In the genomic region with DNA sequence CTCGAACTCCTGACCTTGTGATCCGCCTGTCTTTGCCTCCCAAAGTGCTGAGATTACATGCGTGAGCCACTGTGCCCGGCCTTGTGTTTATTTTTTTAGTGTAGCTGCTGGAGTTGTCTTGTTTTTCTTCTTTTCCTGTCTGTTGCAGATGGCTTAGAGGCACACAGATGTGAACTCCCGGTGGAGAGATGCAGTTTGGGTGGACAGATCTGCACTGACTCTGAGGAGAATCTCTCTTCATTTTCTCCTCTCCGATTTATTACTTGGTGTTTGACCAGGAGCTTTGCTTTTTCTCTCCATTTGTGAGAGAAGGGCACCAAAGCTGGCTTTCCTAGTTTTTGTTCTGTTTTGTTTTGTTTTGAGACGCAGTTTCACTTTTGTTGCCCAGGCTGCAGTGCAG, we compare ENCODE assay signal across 19 cellular contexts.
"Had no signal": no experiment of that assay in that cellular context is flagged by ENCODE, and none has a peak within 500 bp of the region (broad histone marks: within the 10 kb centered on the region; RNA-seq: fewer than 3 reads in every experiment).

No MANE protein-coding gene starts in this region.

- H3K4me3 Mint-ChIP-seq: activated CD4-positive, alpha-beta T cell treated with anti-CD3 and anti-CD28 coated beads, Interleukin-2, amount 10 ng/mL, durations not matched to agents 7 days and 5 days; brain; endodermal cell; mesothelial cell of epicardium; stimulated activated memory B cell treated with anti-CD40 and anti-IgM and Interleukin-4, amounts not matched to agents 10 μg/mL and 1 μg/mL and 100 μg/mL, for 72 hours had no signal

- H3K4me1 Mint-ChIP-seq: activated CD4-positive, alpha-beta T cell treated with anti-CD3 and anti-CD28 coated beads, Interleukin-2, amount 10 ng/mL, durations not matched to agents 7 days and 5 days; mesothelial cell of epicardium; stimulated activated memory B cell treated with anti-CD40 and anti-IgM and Interleukin-4, amounts not matched to agents 10 μg/mL and 1 μg/mL and 100 μg/mL, for 72 hours had no signal

- ATAC-seq: esophagus mucosa; gastroesophageal sphincter; stimulated activated memory B cell treated with anti-CD40 and anti-IgM and Interleukin-4, amounts not matched to agents 10 μg/mL and 1 μg/mL and 100 μg/mL, for 72 hours had no signal

- H3K27ac Mint-ChIP-seq: activated CD4-positive, alpha-beta T cell treated with anti-CD3 and anti-CD28 coated beads, Interleukin-2, amount 10 ng/mL, durations not matched to agents 7 days and 5 days; activated T-helper 2 cell treated with anti-CD3 and anti-CD28 coated beads, Interferon-gamma antibody, Interleukin-2, Interleukin-4, amounts not matched to agents 10 μg/mL and 5 μg/mL and 100 μg/mL, durations not matched to agents 14 hours and 24 hours and 36 hours; endodermal cell; mesothelial cell of epicardium; stimulated activated memory B cell treated with anti-CD40 and anti-IgM and Interleukin-4, amounts not matched to agents 10 μg/mL and 1 μg/mL and 100 μg/mL, for 72 hours had no signal

- H3K9me3 Mint-ChIP-seq: activated CD4-positive, alpha-beta T cell treated with anti-CD3 and anti-CD28 coated beads, Interleukin-2, amount 10 ng/mL, durations not matched to agents 7 days and 5 days; activated T-helper 2 cell treated with anti-CD3 and anti-CD28 coated beads, Interferon-gamma antibody, Interleukin-2, Interleukin-4, amounts not matched to agents 10 μg/mL and 5 μg/mL and 100 μg/mL, durations not matched to agents 14 hours and 24 hours and 36 hours; brain; endodermal cell; mesothelial cell of epicardium; stimulated activated memory B cell treated with anti-CD40 and anti-IgM and Interleukin-4, amounts not matched to agents 10 μg/mL and 1 μg/mL and 100 μg/mL, for 72 hours had no signal

- H3K4me1 ChIP-seq: transverse colon had no signal

- H3K9me3 ChIP-seq: adrenal gland, gastroesophageal sphincter, right atrium auricular region, transverse colon had no signal

- H3K27me3 ChIP-seq: adrenal gland, gastroesophageal sphincter, right atrium auricular region, transverse colon had no signal

- DNase-seq: activated CD4-positive, alpha-beta T cell treated with anti-CD3 and anti-CD28 coated beads, Interleukin-2, amount 10 ng/mL, durations not matched to agents 7 days and 5 days; activated CD4-positive, CD25-positive, alpha-beta regulatory T cell; activated CD8-positive, alpha-beta memory T cell treated with anti-CD3 and anti-CD28 coated beads for 24 hours; activated naive CD4-positive, alpha-beta T cell treated with anti-CD3 and anti-CD28 coated beads, Interleukin-2, amount 50 U/mL, for 16 hours; adrenal gland; cerebellar nuclear complex; endodermal cell; kidney glomerular epithelial cell; stimulated activated CD4-positive, alpha-beta T cell treated with anti-CD3 and anti-CD28 coated beads, Interleukin-1b, Interleukin-23, amount 100 ng/mL, for 48 hours; T-helper 2 cell; transverse colon had no signal

- H3K27ac ChIP-seq: adrenal gland, transverse colon had no signal

- H3K27me3 Mint-ChIP-seq: activated CD4-positive, alpha-beta T cell treated with anti-CD3 and anti-CD28 coated beads, Interleukin-2, amount 10 ng/mL, durations not matched to agents 7 days and 5 days; brain; stimulated activated memory B cell treated with anti-CD40 and anti-IgM and Interleukin-4, amounts not matched to agents 10 μg/mL and 1 μg/mL and 100 μg/mL, for 72 hours had no signal

- H3K4me2 ChIP-seq: smooth muscle cell had no signal

- H3K4me3 ChIP-seq: adrenal gland, gastroesophageal sphincter, right atrium auricular region, smooth muscle cell, transverse colon had no signal

- H3K36me3 ChIP-seq: adrenal gland, right atrium auricular region, transverse colon had no signal
